ENCODE assay signal across 28 cellular contexts in the genomic region with DNA sequence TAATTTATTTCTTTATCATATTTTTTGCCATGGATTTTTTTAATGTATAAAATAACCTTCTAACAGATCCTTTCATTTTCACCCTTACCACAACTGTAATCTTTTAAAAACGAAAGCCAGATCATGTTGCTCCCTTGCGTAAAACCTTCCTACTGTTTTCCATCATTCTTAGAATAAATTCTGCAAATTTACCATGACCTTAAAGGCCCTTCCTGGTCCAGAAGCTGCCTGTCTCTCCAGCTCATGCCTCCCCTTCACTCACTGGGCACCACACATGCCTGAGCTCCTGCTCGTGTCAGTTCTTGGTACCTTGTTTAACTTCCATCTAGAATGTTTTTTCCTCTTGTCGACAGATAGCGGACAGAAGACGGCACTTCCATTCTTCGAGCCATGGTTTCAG.
"Had no signal": no experiment of that assay in that cellular context is flagged by ENCODE, and none has a peak within 500 bp of the region (broad histone marks: within the 10 kb centered on the region; RNA-seq: fewer than 3 reads in every experiment).

No MANE protein-coding gene starts in this region.

- H3K36me3 Mint-ChIP-seq: activated naive CD8-positive, alpha-beta T cell treated with anti-CD3 and anti-CD28 coated beads, Interleukin-2, amount 10 ng/mL, durations not matched to agents 7 days and 5 days; WTC11 had no signal

- H3K4me1 Mint-ChIP-seq: activated naive CD8-positive, alpha-beta T cell treated with anti-CD3 and anti-CD28 coated beads, Interleukin-2, amount 10 ng/mL, durations not matched to agents 7 days and 5 days; T-helper 17 cell; WTC11 had no signal

- H3K27ac ChIP-seq: adrenal gland, body of pancreas had no signal

- H3K36me3 ChIP-seq: adrenal gland had no signal

- H3K27ac Mint-ChIP-seq: activated CD8-positive, alpha-beta T cell treated with anti-CD3 and anti-CD28 coated beads, Interleukin-2, amount 10 ng/mL, durations not matched to agents 7 days and 5 days; activated naive CD8-positive, alpha-beta T cell treated with anti-CD3 and anti-CD28 coated beads, Interleukin-2, amount 10 ng/mL, durations not matched to agents 7 days and 5 days; T-helper 17 cell; WTC11 had no signal

- H3K9me3 ChIP-seq: adrenal gland, body of pancreas had no signal

- ATAC-seq: activated CD8-positive, alpha-beta T cell treated with anti-CD3 and anti-CD28 coated beads, Interleukin-2, amount 10 ng/mL, durations not matched to agents 7 days and 5 days; body of pancreas; K562; PC-3; T-helper 17 cell; WTC11 had no signal

- H3K4me1 ChIP-seq: adrenal gland, body of pancreas had no signal

- H3K4me3 Mint-ChIP-seq: activated CD8-positive, alpha-beta T cell treated with anti-CD3 and anti-CD28 coated beads, Interleukin-2, amount 10 ng/mL, durations not matched to agents 7 days and 5 days; activated naive CD8-positive, alpha-beta T cell treated with anti-CD3 and anti-CD28 coated beads, Interleukin-2, amount 10 ng/mL, durations not matched to agents 7 days and 5 days; T-helper 17 cell; WTC11 had no signal

- DNase-seq: activated CD4-positive, alpha-beta T cell treated with anti-CD3 and anti-CD28 coated beads for 48 hours; activated CD4-positive, alpha-beta T cell treated with anti-CD3 and anti-CD28 coated beads, Interleukin-2, amount 50 U/mL, for 4 hours; activated CD4-positive, CD25-positive, alpha-beta regulatory T cell treated with anti-CD3 and anti-CD28 coated beads, Interleukin-2, amount 50 U/mL, for 72 hours; activated CD8-positive, alpha-beta memory T cell treated with anti-CD3 and anti-CD28 coated beads, Interleukin-2, amount 50 U/mL, for 48 hours; activated CD8-positive, alpha-beta T cell treated with anti-CD3 and anti-CD28 coated beads, Interleukin-2, amount 10 ng/mL, durations not matched to agents 7 days and 5 days; activated naive CD4-positive, alpha-beta T cell treated with anti-CD3 and anti-CD28 coated beads, Interleukin-2, amount 50 U/mL, for 16 hours; activated naive CD8-positive, alpha-beta T cell treated with anti-CD3 and anti-CD28 coated beads, Interleukin-2, amount 10 ng/mL, durations not matched to agents 7 days and 5 days; activated T-cell treated with anti-CD3 and anti-CD28 coated beads, Interleukin-2, amount 50 U/mL, for 1 hour; adrenal gland; aorta; body of pancreas; central memory CD4-positive, alpha-beta T cell; Karpas-422; NCI-H1105 treated with DMSO at 0.1 percent for 48 hours; NCI-H1436 treated with DMSO at 0.1 percent for 48 hours; NCI-H187 treated with DMSO at 0.1 percent for 48 hours; NCI-H2081 treated with DMSO at 0.1 percent for 48 hours; NCI-H2171; NCI-H2227 treated with DMSO at 0.1 percent for 48 hours; NCI-H446 treated with DMSO at 0.1 percent for 48 hours; NCI-H526; NCI-H82; PC-3; SHP77 treated with DMSO at 0.1 percent for 48 hours; T-helper 17 cell; T-helper 9 cell had no signal

- H3K9me3 Mint-ChIP-seq: activated naive CD8-positive, alpha-beta T cell treated with anti-CD3 and anti-CD28 coated beads, Interleukin-2, amount 10 ng/mL, durations not matched to agents 7 days and 5 days; WTC11 had no signal

- H3K4me3 ChIP-seq: adrenal gland, body of pancreas, K562 had no signal

- H3K27me3 ChIP-seq: adrenal gland, body of pancreas had no signal
